8 cellular contexts compared by ENCODE assay signal in the genomic region with DNA sequence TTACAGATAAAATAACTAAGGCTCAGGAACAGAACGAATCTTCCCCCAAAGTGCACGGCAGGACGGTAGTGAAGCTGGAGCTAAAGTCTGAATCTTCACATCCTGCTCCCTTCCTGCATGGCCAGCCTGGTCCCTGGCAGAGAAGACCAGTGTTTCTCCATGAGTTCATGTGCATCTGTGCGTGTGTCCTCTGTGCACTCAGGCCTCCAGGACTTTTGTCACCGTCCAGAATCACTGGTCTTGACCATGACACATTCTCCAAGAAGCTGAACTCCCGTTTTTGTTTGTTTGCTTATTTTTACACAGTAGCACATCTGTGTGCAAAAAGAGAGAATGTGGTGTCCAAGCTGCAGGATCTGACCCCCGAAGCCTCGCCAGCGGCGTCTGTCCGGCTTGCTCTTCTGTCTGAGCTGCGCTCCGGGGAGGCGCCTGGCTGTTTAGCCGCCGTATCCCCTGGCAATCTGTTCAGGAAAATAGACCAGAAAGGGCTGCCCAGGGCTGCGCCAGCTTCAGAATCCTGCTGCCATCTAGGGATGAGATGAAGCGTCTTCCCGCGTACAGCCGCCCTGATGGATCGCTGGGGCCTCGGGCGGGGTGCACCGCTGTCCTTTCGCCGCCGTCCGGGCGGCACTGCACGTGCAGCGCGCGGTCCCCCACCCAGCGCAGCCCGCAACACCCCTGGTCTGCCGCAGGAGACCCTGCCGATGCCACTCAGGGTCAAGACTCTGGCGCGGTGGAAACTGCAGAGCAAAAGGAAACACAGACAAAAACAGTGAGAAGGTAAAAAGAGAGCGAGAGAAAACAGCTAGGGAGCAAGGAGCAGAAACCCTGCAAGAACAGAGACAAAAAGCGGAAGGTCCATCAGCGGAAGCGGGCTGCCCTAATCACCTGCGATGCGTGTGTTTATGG.
DNase-seq lines count a peak whose midpoint lies in the region; ATAC-seq lines count a peak whose summit lies in the region.

No MANE protein-coding gene starts in this region.

- no peaks in the 10 kb centered on the region for H3K4me1 Mint-ChIP-seq in effector memory CD8-positive, alpha-beta T cell (ENCODE audit: low read depth in 2 of 2)

- no peaks in the 10 kb centered on the region for H3K36me3 Mint-ChIP-seq in effector memory CD8-positive, alpha-beta T cell (ENCODE audit: insufficient read depth)

- no peak overlapping the region for H3K27ac Mint-ChIP-seq in effector memory CD8-positive, alpha-beta T cell

- no peak overlapping the region for H3K4me3 Mint-ChIP-seq in effector memory CD8-positive, alpha-beta T cell

- intact Hi-C loops in left colon (cut with DNase I, micrococcal nuclease) = no loop called here

- H3K27me3 Mint-ChIP-seq in effector memory CD8-positive, alpha-beta T cell = peaks cover 0 to 8% of the 10 kb centered on the region in 2 donors

- DNase-seq in HCEC 1CT (peak; percentile 55), NCI-H526 (lab: John Stamatoyannopoulos, UW) (peak; percentile 22 to 71), dedifferentiated amniotic fluid mesenchymal stem cell (ENCODE audit: extremely low spot score) (peak; percentile 37), left colon (peak; percentile 33 to 56), superior temporal gyrus (ENCODE audit: extremely low spot score) (peak; percentile 81)
- no peak for DNase-seq in effector memory CD8-positive, alpha-beta T cell

- ATAC-seq in left colon (peak; percentile 99), GM21529 (IDR thresholded peaks at IDR 0.05; ENCODE audit: unreplicated experiment) (no peak), GM18867 (IDR thresholded peaks at IDR 0.05; ENCODE audit: unreplicated experiment) (no peak)
- ATAC-seq in effector memory CD8-positive, alpha-beta T cell (replicated peaks) = no peak

- peaks cover 16 to 19% of the 10 kb centered on the region in 2 donors for H3K9me3 Mint-ChIP-seq in effector memory CD8-positive, alpha-beta T cell

Comparison
In these comparisons a context has a peak if more than half of its experiments do, and no peak if none do; other contexts are left out.
1. DNase-seq: peak in HCEC 1CT (single experiment), NCI-H526 (2 of 2), dedifferentiated amniotic fluid mesenchymal stem cell (single experiment), left colon (2 of 2) and superior temporal gyrus (single experiment); none in effector memory CD8-positive, alpha-beta T cell (0 of 3).